ENCODE assay signal across 18 cellular contexts in the genomic region with DNA sequence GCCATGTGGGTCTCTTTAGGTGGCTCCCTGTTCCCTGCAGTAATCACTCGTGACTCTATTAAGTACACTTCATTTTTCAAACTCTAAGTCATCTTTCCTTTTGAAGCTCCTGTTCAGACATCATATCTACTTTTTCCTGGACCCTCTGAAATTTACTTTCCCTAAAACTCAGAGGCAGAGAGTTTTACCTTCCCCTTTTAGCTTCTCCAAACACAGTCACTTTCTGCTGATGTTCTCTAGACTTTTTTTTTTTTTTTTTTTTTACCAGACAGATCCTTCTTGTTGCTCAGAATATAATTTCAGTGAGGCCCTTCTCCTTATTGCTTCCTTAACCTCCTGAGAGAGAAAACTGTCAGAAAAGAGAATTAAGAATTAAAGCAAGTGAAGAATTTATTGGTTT.
DNase-seq lines count a peak whose midpoint lies in the region; ATAC-seq, FAIRE-seq and TF ChIP-seq lines count a peak whose summit lies in the region.
"Had no signal": no experiment of that assay in that cellular context is flagged by ENCODE, and none has a peak within 500 bp of the region (broad histone marks: within the 10 kb centered on the region; RNA-seq: fewer than 3 reads in every experiment).

No MANE protein-coding gene starts in this region.

- H3K27me3 ChIP-seq in WERI-Rb-1 (ENCODE audit: insufficient read depth, low read depth, severe bottlenecking) (no peaks in the 10 kb centered on the region), GM23248 (replicated peaks; ENCODE audit: insufficient read depth) (no peaks in the 10 kb centered on the region), psoas muscle (ENCODE audit: insufficient read depth in 3 of 3, low read length in 2 of 3) (no peaks in the 10 kb centered on the region)
- H3K27me3 ChIP-seq: BE2C had no signal

- in situ Hi-C loops in GM23248 (cut with MboI): no loop called here

- DNase-seq in WERI-Rb-1 (no peak), pons (ENCODE audit: low spot score) (peak; percentile 53), OCI-M2 (lab: John Stamatoyannopoulos, UW; ENCODE audit: unreplicated experiment) (no peak), WTC11 (ENCODE audit: low spot score) (no peak), GM23248 (no peak), psoas muscle (no peak)
- DNase-seq: BE2C; CD4-positive, alpha-beta memory T cell; DND-41; GDM1; HCEC 1CT had no signal

- no peak overlapping the region for H3K4me3 ChIP-seq in WERI-Rb-1 (ENCODE audit: low read depth, low read length)
- H3K4me3 ChIP-seq in GM23248: no peak overlapping the region
- no peak overlapping the region for H3K4me3 ChIP-seq in psoas muscle

- H3K27ac Mint-ChIP-seq in WTC11: no peak overlapping the region; the same call in 1 of the 2 replicates

- POLR2A ChIA-PET in WTC11 (lab: Charles Lee): no interaction called here

- H3K36me3 ChIP-seq in WERI-Rb-1 (no peaks in the 10 kb centered on the region), GM23248 (ENCODE audit: low read depth) (no peaks in the 10 kb centered on the region), psoas muscle (ENCODE audit: insufficient read depth in 1 of 2, low read depth in 1 of 2) (no peaks in the 10 kb centered on the region)
- H3K36me3 ChIP-seq: BE2C had no signal

- H3K9me3 ChIP-seq in WERI-Rb-1 (ENCODE audit: severe bottlenecking) (no peaks in the 10 kb centered on the region), GM23248 (ENCODE audit: low read depth) (no peaks in the 10 kb centered on the region), psoas muscle (no peaks in the 10 kb centered on the region)
- H3K9me3 ChIP-seq: BE2C had no signal

- H3K9me3 Mint-ChIP-seq in WTC11: no peaks in the 10 kb centered on the region
- H3K9me3 Mint-ChIP-seq: CD4-positive, alpha-beta memory T cell had no signal

- H3K4me3 Mint-ChIP-seq in WTC11: no peak overlapping the region

- no peak overlapping the region for H3K4me2 ChIP-seq in GM23248 (ENCODE audit: unreplicated experiment)

- no peak overlapping the region for H2AFZ ChIP-seq in GM23248

- FAIRE-seq in islet of Langerhans (lab: Jason Lieb, UNC): peak; percentile 72
- FAIRE-seq: A204.1, D721Med, GM12892, H1 had no signal

- intact Hi-C loops in psoas muscle (cut with DNase I): no loop called here

- H3K4me1 ChIP-seq in GM23248 (ENCODE audit: insufficient read depth) (no peaks in the 10 kb centered on the region; the same call in 1 of the 2 replicates), psoas muscle (no peaks in the 10 kb centered on the region)

- CTCF ChIA-PET in WTC11 (lab: Charles Lee): interaction anchor here (0.8 to 2.1 kb wide), 2 partner anchors 8 to 15 kb away, joined by 3 to 7 read pairs; no protein-coding TSS in a partner anchor

- H3K79me2 ChIP-seq in GM23248 (ENCODE audit: insufficient read depth): no peaks in the 10 kb centered on the region

- H3K27ac ChIP-seq in WERI-Rb-1 (peak overlapping the region; percentile 70), cingulate gyrus (ENCODE audit: low read depth, low read length) (peak overlapping the region; percentile 33), GM23248 (no peak overlapping the region), psoas muscle (no peak overlapping the region)
- H3K27ac ChIP-seq: C4-2B had no signal

- H3K27me3 Mint-ChIP-seq in WTC11 (ENCODE audit: low read depth): no peaks in the 10 kb centered on the region
- H3K27me3 Mint-ChIP-seq: CD4-positive, alpha-beta memory T cell had no signal

- H3K36me3 Mint-ChIP-seq in WTC11: no peaks in the 10 kb centered on the region
- H3K36me3 Mint-ChIP-seq: CD4-positive, alpha-beta memory T cell had no signal

- H3F3A ChIP-seq in GM23248 (ENCODE audit: insufficient read depth): no peaks in the 10 kb centered on the region

- 78 to 88% methylated on average over 1 of the region's 1 CpG for WGBS in GM23248 (ENCODE audit: low coverage in 1 of 2, low lambda C conversion rate in 2 of 2, missing lambda C conversion rate in 2 of 2), 2 experiments
- 80 to 96% (median 89%) methylated on average over 1 of the region's 1 CpG for WGBS in psoas muscle, 3 donors

- TF ChIP-seq CTCF in WERI-Rb-1 (IDR thresholded peaks at IDR 0.05; ENCODE audit: low read depth, low read length) (no peak), WTC11 (IDR thresholded peaks at IDR 0.05) (no peak), psoas muscle (IDR thresholded peaks at IDR 0.05) (no peak)

- no peaks in the 10 kb centered on the region for H3K9me2 ChIP-seq in GM23248 (ENCODE audit: insufficient read depth)

- ATAC-seq in WTC11 (no peak), psoas muscle (no peak)

- H4K20me1 ChIP-seq in GM23248 (ENCODE audit: insufficient read depth): no peaks in the 10 kb centered on the region

- no peak overlapping the region for H3K9ac ChIP-seq in GM23248

- H3K4me1 Mint-ChIP-seq in WTC11: peaks cover 28% of the 10 kb centered on the region

TF ChIP-seq in WTC11, 78 proteins besides CTCF, POLR2A, EP300 and RAD21:
- TF ChIP-seq, protein P1, sequence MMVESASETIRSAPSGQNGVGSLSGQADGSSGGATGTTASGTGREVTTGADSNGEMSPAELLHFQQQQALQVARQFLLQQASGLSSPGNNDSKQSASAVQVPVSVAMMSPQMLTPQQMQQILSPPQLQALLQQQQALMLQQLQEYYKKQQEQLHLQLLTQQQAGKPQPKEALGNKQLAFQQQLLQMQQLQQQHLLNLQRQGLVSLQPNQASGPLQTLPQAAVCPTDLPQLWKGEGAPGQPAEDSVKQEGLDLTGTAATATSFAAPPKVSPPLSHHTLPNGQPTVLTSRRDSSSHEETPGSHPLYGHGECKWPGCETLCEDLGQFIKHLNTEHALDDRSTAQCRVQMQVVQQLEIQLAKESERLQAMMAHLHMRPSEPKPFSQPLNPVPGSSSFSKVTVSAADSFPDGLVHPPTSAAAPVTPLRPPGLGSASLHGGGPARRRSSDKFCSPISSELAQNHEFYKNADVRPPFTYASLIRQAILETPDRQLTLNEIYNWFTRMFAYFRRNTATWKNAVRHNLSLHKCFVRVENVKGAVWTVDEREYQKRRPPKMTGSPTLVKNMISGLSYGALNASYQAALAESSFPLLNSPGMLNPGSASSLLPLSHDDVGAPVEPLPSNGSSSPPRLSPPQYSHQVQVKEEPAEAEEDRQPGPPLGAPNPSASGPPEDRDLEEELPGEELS (CRISPR knock-in tag; IDR thresholded peaks at IDR 0.05): no peak
- TF ChIP-seq GTF2I (CRISPR knock-in tag; conservative IDR thresholded peaks at IDR 0.05): no peak
- TF ChIP-seq, protein P2, sequence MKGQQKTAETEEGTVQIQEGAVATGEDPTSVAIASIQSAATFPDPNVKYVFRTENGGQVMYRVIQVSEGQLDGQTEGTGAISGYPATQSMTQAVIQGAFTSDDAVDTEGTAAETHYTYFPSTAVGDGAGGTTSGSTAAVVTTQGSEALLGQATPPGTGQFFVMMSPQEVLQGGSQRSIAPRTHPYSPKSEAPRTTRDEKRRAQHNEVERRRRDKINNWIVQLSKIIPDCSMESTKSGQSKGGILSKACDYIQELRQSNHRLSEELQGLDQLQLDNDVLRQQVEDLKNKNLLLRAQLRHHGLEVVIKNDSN (CRISPR knock-in tag; IDR thresholded peaks at IDR 0.05): no peak
- TF ChIP-seq OVOL2 (CRISPR knock-in tag; IDR thresholded peaks at IDR 0.05; ENCODE audit: borderline replicate concordance): no peak
- no peak for TF ChIP-seq TEAD4 (CRISPR knock-in tag; IDR thresholded peaks at IDR 0.05)
- TF ChIP-seq, protein P3, sequence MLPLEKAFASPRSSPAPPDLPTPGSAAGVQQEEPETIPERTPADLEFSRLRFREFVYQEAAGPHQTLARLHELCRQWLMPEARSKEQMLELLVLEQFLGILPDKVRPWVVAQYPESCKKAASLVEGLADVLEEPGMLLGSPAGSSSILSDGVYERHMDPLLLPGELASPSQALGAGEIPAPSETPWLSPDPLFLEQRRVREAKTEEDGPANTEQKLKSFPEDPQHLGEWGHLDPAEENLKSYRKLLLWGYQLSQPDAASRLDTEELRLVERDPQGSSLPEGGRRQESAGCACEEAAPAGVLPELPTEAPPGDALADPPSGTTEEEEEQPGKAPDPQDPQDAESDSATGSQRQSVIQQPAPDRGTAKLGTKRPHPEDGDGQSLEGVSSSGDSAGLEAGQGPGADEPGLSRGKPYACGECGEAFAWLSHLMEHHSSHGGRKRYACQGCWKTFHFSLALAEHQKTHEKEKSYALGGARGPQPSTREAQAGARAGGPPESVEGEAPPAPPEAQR (CRISPR knock-in tag; IDR thresholded peaks at IDR 0.05): no peak
- TF ChIP-seq, protein P4, sequence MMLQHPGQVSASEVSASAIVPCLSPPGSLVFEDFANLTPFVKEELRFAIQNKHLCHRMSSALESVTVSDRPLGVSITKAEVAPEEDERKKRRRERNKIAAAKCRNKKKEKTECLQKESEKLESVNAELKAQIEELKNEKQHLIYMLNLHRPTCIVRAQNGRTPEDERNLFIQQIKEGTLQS (CRISPR knock-in tag; conservative IDR thresholded peaks at IDR 0.05): no peak
- no peak for TF ChIP-seq FOXP1 (CRISPR knock-in tag; IDR thresholded peaks at IDR 0.05; ENCODE audit: borderline replicate concordance)
- TF ChIP-seq SMAD3 (CRISPR knock-in tag; IDR thresholded peaks at IDR 0.05; ENCODE audit: borderline replicate concordance): no peak
- no peak for TF ChIP-seq RORB (CRISPR knock-in tag; IDR thresholded peaks at IDR 0.05)

Comparison
In these comparisons a context has a peak if more than half of its experiments do, and no peak if none do; other contexts are left out.
1. H3K27ac ChIP-seq: peak in WERI-Rb-1 (single experiment) and cingulate gyrus (single experiment); none in GM23248 (single experiment) and psoas muscle (single experiment).